In the genomic region with DNA sequence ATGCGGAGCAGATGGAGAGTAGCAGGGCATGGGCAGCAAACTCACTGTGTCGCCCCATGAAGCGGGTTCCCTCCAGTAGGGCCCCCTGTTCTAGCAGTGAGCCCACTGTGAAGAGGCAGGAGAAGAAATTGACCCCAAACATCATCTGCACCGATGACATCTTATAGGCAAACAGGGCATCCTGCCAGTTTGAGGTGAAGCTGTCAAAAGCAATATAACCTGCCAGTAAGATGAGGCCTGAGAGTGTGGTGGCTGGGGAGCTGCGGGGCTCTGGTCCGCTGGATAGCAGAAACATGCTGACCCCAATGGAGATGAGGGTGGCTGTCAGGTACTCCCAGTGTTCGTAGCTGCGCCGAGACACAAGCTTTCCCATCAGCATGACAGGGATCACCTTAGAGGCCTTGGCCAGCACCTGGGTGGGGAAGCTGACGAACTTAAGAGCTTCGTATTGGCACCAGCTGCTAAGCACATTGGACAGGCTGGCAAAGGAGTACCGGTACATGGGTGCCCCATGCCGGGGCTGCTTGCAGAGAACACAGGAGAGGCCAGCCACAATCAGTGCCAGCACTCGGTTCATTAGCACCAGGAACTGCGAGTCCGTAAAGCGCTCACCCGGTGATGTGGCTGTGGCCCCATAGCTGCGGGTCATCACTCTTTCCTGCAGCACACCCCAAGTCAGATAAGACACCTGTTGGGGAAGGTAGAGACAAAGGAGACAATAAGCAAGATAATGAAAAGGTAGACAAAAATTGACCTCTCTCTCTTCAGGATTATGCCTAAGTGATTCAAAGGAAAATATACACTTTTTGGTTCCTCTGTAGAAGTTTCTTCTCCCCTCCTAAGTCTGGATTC, we compare ENCODE assay signal across 2 cellular contexts.
TF ChIP-seq lines count a peak whose summit lies in the region.

No MANE protein-coding gene starts in this region.

TF ChIP-seq in SK-N-SH treated with all-trans-retinoic acid at 6 μM for 48 hours, 23 proteins besides CTCF, POLR2A, EP300 and RAD21:
- TF ChIP-seq, protein P1, sequence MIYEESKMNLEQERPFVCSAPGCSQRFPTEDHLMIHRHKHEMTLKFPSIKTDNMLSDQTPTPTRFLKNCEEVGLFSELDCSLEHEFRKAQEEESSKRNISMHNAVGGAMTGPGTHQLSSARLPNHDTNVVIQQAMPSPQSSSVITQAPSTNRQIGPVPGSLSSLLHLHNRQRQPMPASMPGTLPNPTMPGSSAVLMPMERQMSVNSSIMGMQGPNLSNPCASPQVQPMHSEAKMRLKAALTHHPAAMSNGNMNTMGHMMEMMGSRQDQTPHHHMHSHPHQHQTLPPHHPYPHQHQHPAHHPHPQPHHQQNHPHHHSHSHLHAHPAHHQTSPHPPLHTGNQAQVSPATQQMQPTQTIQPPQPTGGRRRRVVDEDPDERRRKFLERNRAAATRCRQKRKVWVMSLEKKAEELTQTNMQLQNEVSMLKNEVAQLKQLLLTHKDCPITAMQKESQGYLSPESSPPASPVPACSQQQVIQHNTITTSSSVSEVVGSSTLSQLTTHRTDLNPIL (CRISPR knock-in tag; IDR thresholded peaks at IDR 0.05; ENCODE audit: low read depth), result 0 out of 2 replicates have a peak, but pooled peaks have one; percentile 4
- TF ChIP-seq SNAI2 (CRISPR knock-in tag; IDR thresholded peaks at IDR 0.05), result no peak

TF ChIP-seq in endothelial cell of umbilical vein, 7 proteins besides CTCF, POLR2A, EP300 and RAD21:
- TF ChIP-seq, protein P2, sequence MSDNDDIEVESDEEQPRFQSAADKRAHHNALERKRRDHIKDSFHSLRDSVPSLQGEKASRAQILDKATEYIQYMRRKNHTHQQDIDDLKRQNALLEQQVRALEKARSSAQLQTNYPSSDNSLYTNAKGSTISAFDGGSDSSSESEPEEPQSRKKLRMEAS (IDR thresholded peaks at IDR 0.05; ENCODE audit: insufficient read depth, insufficient read length), result no peak
- TF ChIP-seq POLR2AphosphoS5 (IDR thresholded peaks at IDR 0.05; ENCODE audit: insufficient read depth, low read depth, low read length) (peak; percentile 66), EZH2 (IDR thresholded peaks at IDR 0.05; ENCODE audit: borderline replicate concordance, low read depth, low read length, severe bottlenecking) (no peak), MYC (IDR thresholded peaks at IDR 0.05; ENCODE audit: low read depth, low read length) (no peak)
